1 cellular context compared by ENCODE assay signal in genomic region chr1:67171978-67172377, GRCh38.
TF ChIP-seq lines count a peak whose summit lies in the region.

No MANE protein-coding gene starts in this region.

TF ChIP-seq in GM12878, 131 proteins besides CTCF, POLR2A, EP300 and RAD21 (continued from another document and continues in another):
- peak; percentile 99 for TF ChIP-seq JUNB (IDR thresholded peaks at IDR 0.05)
- peak; percentile 93 for TF ChIP-seq ATF2 (IDR thresholded peaks at IDR 0.05; ENCODE audit: low read length)
- TF ChIP-seq FOXK2 (IDR thresholded peaks at IDR 0.05), result no peak
- peak; percentile 83; the same call in 1 of the 2 replicates for TF ChIP-seq IRF4 (IDR thresholded peaks at IDR 0.05; ENCODE audit: low read depth, low read length)
- no peak for TF ChIP-seq RELA (IDR thresholded peaks at IDR 0.05; ENCODE audit: borderline replicate concordance, partially characterized antibody)
- TF ChIP-seq HSF1 (IDR thresholded peaks at IDR 0.05; ENCODE audit: low read depth, low read length), result no peak
- TF ChIP-seq FOS (IDR thresholded peaks at IDR 0.05; ENCODE audit: borderline replicate concordance, extremely low read depth, insufficient read length), result no peak
- no peak for TF ChIP-seq IRF5 (IDR thresholded peaks at IDR 0.05; ENCODE audit: borderline replicate concordance)
- TF ChIP-seq BCL11A (IDR thresholded peaks at IDR 0.05; ENCODE audit: low read depth, low read length), result peak; percentile 68; the same call in 1 of the 2 replicates
- TF ChIP-seq HDAC2 (IDR thresholded peaks at IDR 0.05), result no peak
- no peak for TF ChIP-seq SUZ12 (IDR thresholded peaks at IDR 0.05; ENCODE audit: unreplicated experiment)
- TF ChIP-seq NFIC (IDR thresholded peaks at IDR 0.05; ENCODE audit: low read depth, low read length), result peak; percentile 99
- TF ChIP-seq NFYA (IDR thresholded peaks at IDR 0.05; ENCODE audit: borderline replicate concordance, low read depth, low read length), result no peak
- TF ChIP-seq SRF (IDR thresholded peaks at IDR 0.05; ENCODE audit: low read depth in 2 of 2, low read length in 2 of 2), result 0 out of 4 replicates have a peak, but pooled peaks of 1 of the 2 experiments have one; percentile 68
- no peak for TF ChIP-seq NR2C2 (IDR thresholded peaks at IDR 0.05; ENCODE audit: borderline replicate concordance, control insufficient read depth, insufficient read length, low read depth)
- no peak for TF ChIP-seq STAT1 (conservative IDR thresholded peaks at IDR 0.05)
- TF ChIP-seq ATF7 (IDR thresholded peaks at IDR 0.05; ENCODE audit: low read depth), result 0 out of 2 replicates have a peak, but pooled peaks have one; percentile 32
- TF ChIP-seq TBL1XR1 (IDR thresholded peaks at IDR 0.05; ENCODE audit: low read depth, low read length), result no peak
- TF ChIP-seq YY1 (IDR thresholded peaks at IDR 0.05; ENCODE audit: low read depth, low read length), result no peak
- TF ChIP-seq RB1 (IDR thresholded peaks at IDR 0.05; ENCODE audit: borderline replicate concordance), result no peak
- TF ChIP-seq ETV6 (conservative IDR thresholded peaks at IDR 0.05 in 1 of 2, IDR thresholded peaks at IDR 0.05 in 1 of 2; ENCODE audit: borderline replicate concordance in 1 of 2, low read depth in 1 of 2), result peak in 1 of 2 experiments; percentile 87; a peak in 1 of 4 replicates
- TF ChIP-seq CHD4 (IDR thresholded peaks at IDR 0.05), result no peak
- no peak for TF ChIP-seq POLR2AphosphoS5 (IDR thresholded peaks at IDR 0.05; ENCODE audit: low read length)
- TF ChIP-seq GABPA (IDR thresholded peaks at IDR 0.05; ENCODE audit: low read depth), result peak; percentile 64; the same call in 1 of the 2 replicates
- TF ChIP-seq ZNF24 (IDR thresholded peaks at IDR 0.05), result no peak
- peak; percentile 80 for TF ChIP-seq EED (IDR thresholded peaks at IDR 0.05; ENCODE audit: low read depth)
- TF ChIP-seq LARP7 (IDR thresholded peaks at IDR 0.05), result no peak
- no peak for TF ChIP-seq DPF2 (IDR thresholded peaks at IDR 0.05)
- no peak for TF ChIP-seq SP1 (IDR thresholded peaks at IDR 0.05; ENCODE audit: low read depth, low read length)
- no peak for TF ChIP-seq CHD2 (IDR thresholded peaks at IDR 0.05; ENCODE audit: borderline replicate concordance, low read depth, low read length)
- TF ChIP-seq PAX5 (IDR thresholded peaks at IDR 0.05; ENCODE audit: borderline replicate concordance, low read depth, low read length), result peak; percentile 48; the same call in 1 of the 2 replicates
- TF ChIP-seq ZBTB33 (IDR thresholded peaks at IDR 0.05), result no peak
- no peak for TF ChIP-seq PBX3 (IDR thresholded peaks at IDR 0.05; ENCODE audit: insufficient replicate concordance, low read depth, low read length)
- peak in 1 of 2 experiments; percentile 86; a peak in 1 of 4 replicates for TF ChIP-seq CEBPB (IDR thresholded peaks at IDR 0.05; ENCODE audit: borderline replicate concordance in 1 of 2, low read depth in 2 of 2, low read length in 2 of 2)
- no peak for TF ChIP-seq MLLT1 (IDR thresholded peaks at IDR 0.05)
- TF ChIP-seq REST (IDR thresholded peaks at IDR 0.05; ENCODE audit: low read depth, low read length), result no peak
- TF ChIP-seq RELB (IDR thresholded peaks at IDR 0.05; ENCODE audit: low read depth), result no peak
- TF ChIP-seq ZNF592 (IDR thresholded peaks at IDR 0.05), result no peak
- TF ChIP-seq ASH2L (IDR thresholded peaks at IDR 0.05; ENCODE audit: borderline replicate concordance, low read depth), result no peak
- TF ChIP-seq EGR1 (IDR thresholded peaks at IDR 0.05; ENCODE audit: borderline replicate concordance in 1 of 2, low read depth in 2 of 2, low read length in 2 of 2), result no peak
- TF ChIP-seq SMC3 (IDR thresholded peaks at IDR 0.05; ENCODE audit: borderline replicate concordance, low read length), result no peak
- no peak for TF ChIP-seq SPI1 (IDR thresholded peaks at IDR 0.05; ENCODE audit: borderline replicate concordance, insufficient read depth, low read depth, low read length)
- TF ChIP-seq ZBED1 (IDR thresholded peaks at IDR 0.05; ENCODE audit: borderline replicate concordance), result peak; percentile 94
